12 cellular contexts compared by ENCODE assay signal in genomic region chr7:44520574-44520973, GRCh38. TPM values are rescaled to one million over a fixed set of nuclear protein-coding genes. Genes with fewer than 3 reads are reported as not detected.
"Had no signal": no experiment of that assay in that cellular context is flagged by ENCODE, and none has a peak within 500 bp of the region (broad histone marks: within the 10 kb centered on the region; RNA-seq: fewer than 3 reads in every experiment).

No MANE protein-coding gene starts in this region.

- H3K4me2 ChIP-seq: GM23338, KMS-11 had no signal

- H3K4me3 ChIP-seq: GM23338, HAP-1 had no signal

- H3K27ac ChIP-seq: HL-60, KMS-11 had no signal

- H3K9ac ChIP-seq: KMS-11 had no signal

- H3K4me1 Mint-ChIP-seq: GM23338 had no signal

- H3K4me3 Mint-ChIP-seq: GM23338, HFFc6, IgD-negative memory B cell had no signal

- H2AFZ ChIP-seq: GM23338 had no signal

- ATAC-seq: GM23338, HCT116, HepG2 had no signal

- H3K36me3 ChIP-seq: HAP-1 had no signal

- H3K4me1 ChIP-seq: HAP-1 had no signal

- H3K27ac Mint-ChIP-seq: GM23338, HFFc6, IgD-negative memory B cell had no signal

- DNase-seq: H7, HFFc6, KBM-7 had no signal

- FAIRE-seq: HepG2 had no signal

RNA-seq across cellular contexts. Expression of gene NPC1L1, which starts 20.6 kb away (rescaled TPM):
- total RNA-seq: GM23338, H4, H7, HFFc6, HT1080 had no signal
- polyA plus RNA-seq: IgD-negative memory B cell had no signal
